In the genomic region with DNA sequence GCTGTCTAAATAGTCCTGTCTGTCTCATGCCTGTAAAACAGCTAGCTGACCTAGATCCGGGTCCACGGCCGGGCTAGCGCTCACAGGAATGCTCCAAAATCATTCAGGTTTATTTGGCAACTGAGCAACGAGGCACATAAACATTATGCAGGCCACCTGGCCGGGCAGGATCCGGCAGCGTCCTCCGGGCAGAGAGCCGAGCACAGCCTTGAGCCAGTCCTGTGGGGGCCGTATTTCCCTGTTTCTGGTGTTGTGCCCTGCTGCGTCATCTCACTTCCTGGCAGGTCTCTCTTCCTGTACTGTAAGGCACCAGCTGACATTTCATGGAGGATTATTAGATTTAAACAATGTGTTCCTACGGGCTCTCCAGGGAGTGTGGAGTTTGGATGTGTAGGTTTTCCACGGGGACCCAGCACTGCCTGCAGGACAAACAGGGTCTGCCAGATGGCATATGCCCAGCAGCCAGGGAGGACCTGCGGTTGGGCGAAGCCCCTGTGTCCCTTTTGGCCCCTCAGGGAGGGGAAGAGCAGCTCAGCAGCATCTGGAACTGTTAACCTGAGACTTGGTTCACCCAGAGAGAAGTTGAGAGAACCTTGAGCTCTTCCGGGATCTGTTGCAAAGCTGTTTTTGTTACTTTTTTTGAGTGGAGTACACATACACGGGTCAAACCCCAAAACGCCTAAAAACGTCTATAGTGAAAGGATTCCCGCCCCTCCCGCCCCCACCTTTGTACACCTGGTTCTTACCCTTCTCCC, we compare ENCODE assay signal across 9 cellular contexts. TPM values are rescaled to one million over a fixed set of nuclear protein-coding genes. Genes with fewer than 3 reads are reported as not detected.
A peak's percentile ranks its signal among the peaks of the same experiment; 100 is the strongest.
DNase-seq lines count a peak whose midpoint lies in the region; ATAC-seq and TF ChIP-seq lines count a peak whose summit lies in the region.
"Had no signal": no experiment of that assay in that cellular context is flagged by ENCODE, and none has a peak within 500 bp of the region (broad histone marks: within the 10 kb centered on the region; RNA-seq: fewer than 3 reads in every experiment).

No MANE protein-coding gene starts in this region.

- H3K56ac ChIP-seq in IMR-90 (ENCODE audit: extremely low read depth, insufficient read depth, low read length) = 0 out of 2 replicates have a peak overlapping the region, but pooled peaks have one; percentile 48

- peak overlapping the region; percentile 26 for H2BK5ac ChIP-seq in IMR-90 (ENCODE audit: low read depth, low read length, poor library complexity, severe bottlenecking)

- peak overlapping the region; percentile 39 for H4K5ac ChIP-seq in IMR-90 (ENCODE audit: low read depth, low read length)

- peak overlapping the region; percentile 76 for H2BK120ac ChIP-seq in IMR-90 (ENCODE audit: low read depth, low read length)

- TF ChIP-seq RAD21 in IMR-90 (IDR thresholded peaks at IDR 0.05; ENCODE audit: low read length) = no peak

- H2BK15ac ChIP-seq in IMR-90 (ENCODE audit: low read depth, low read length) = peak overlapping the region; percentile 41; the same call in 1 of the 3 replicates

- POLR2A ChIA-PET in IMR-90 (lab: Charles Lee; ENCODE audit: unreplicated experiment) = no interaction called here
- POLR2A ChIA-PET in HEK293T (lab: Yijun Ruan, JAX) = no interaction called here

- H3K14ac ChIP-seq in IMR-90 (replicated peaks; ENCODE audit: low read depth, low read length) = peak overlapping the region; percentile 74

- H3K4me2 ChIP-seq in IMR-90 (ENCODE audit: low read depth, low read length) (peak overlapping the region; percentile 40), hepatocyte (peak overlapping the region; percentile 54), smooth muscle cell (no peak overlapping the region)

- H3K79me2 ChIP-seq in hepatocyte = no peaks in the 10 kb centered on the region
- H3K79me2 ChIP-seq in smooth muscle cell (ENCODE audit: low read depth) = no peaks in the 10 kb centered on the region

- TF ChIP-seq CTCF in IMR-90 (conservative IDR thresholded peaks at IDR 0.05; ENCODE audit: low read depth, low read length) = no peak
- no peak for TF ChIP-seq CTCF in hepatocyte (IDR thresholded peaks at IDR 0.05; ENCODE audit: poor library complexity)
- TF ChIP-seq CTCF in smooth muscle cell (IDR thresholded peaks at IDR 0.05; ENCODE audit: borderline replicate concordance, insufficient read depth, poor library complexity, severe bottlenecking) = no peak

- H3K27ac ChIP-seq in IMR-90 (ENCODE audit: insufficient read depth, low read length) (peak overlapping the region; percentile 63; the same call in 1 of the 2 replicates), adipose tissue (ENCODE audit: low read depth, low read length) (peak overlapping the region; percentile 48), hepatocyte (peak overlapping the region; percentile 90), smooth muscle cell (ENCODE audit: low read depth) (peak overlapping the region; percentile 14)

- peak; percentile 89 for DNase-seq in IMR-90
- DNase-seq in hepatocyte (ENCODE audit: low spot score) = peak; percentile 73
- DNase-seq in smooth muscle cell (lab: John Stamatoyannopoulos, UW; ENCODE audit: unreplicated experiment) = no peak
- DNase-seq in activated effector memory CD4-positive, alpha-beta T cell treated with anti-CD3 and anti-CD28 coated beads, Interleukin-2, amount 50 U/mL, for 16 hours = no peak
- DNase-seq in SKM-1 (lab: John Stamatoyannopoulos, UW; ENCODE audit: unreplicated experiment) = no peak
- DNase-seq in HEK293T (ENCODE audit: extremely low spot score) = no peak
- no peak for DNase-seq in NCI-H1436 treated with DMSO at 0.1 percent for 48 hours (lab: John Stamatoyannopoulos, UW)

- H3K23ac ChIP-seq in IMR-90 (ENCODE audit: low read depth, low read length) = peak overlapping the region; percentile 62; the same call in 1 of the 2 replicates

- peak overlapping the region; percentile 49 for H2AK9ac ChIP-seq in IMR-90 (replicated peaks; ENCODE audit: low read depth, low read length, poor library complexity)

- no peaks in the 10 kb centered on the region for H3K79me1 ChIP-seq in IMR-90 (ENCODE audit: low read depth in 1 of 2, low read length in 2 of 2)

- H4K20me1 ChIP-seq in IMR-90 (ENCODE audit: insufficient read depth, low read length) (no peaks in the 10 kb centered on the region), hepatocyte (ENCODE audit: insufficient read depth, poor library complexity, severe bottlenecking) (no peaks in the 10 kb centered on the region), smooth muscle cell (ENCODE audit: low read depth) (no peaks in the 10 kb centered on the region)

- peak overlapping the region; percentile 79 for H3K18ac ChIP-seq in IMR-90 (ENCODE audit: low read depth, low read length)

- peak overlapping the region; percentile 93 to 96 for H4K8ac ChIP-seq in IMR-90 (ENCODE audit: low read depth in 2 of 2, low read length in 2 of 2)

- intact Hi-C loops in IMR-90 (cut with micrococcal nuclease) = no loop called here

- CTCF ChIA-PET in IMR-90 (lab: Yijun Ruan, JAX) = interaction anchor here (0.7 to 1.3 kb wide), 3 partner anchors 16 to 356 kb away, joined by 3 read pairs; no protein-coding TSS in a partner anchor
- CTCF ChIA-PET in HEK293T (lab: Yijun Ruan, JAX) = no interaction called here

- peak overlapping the region; percentile 92 for H2AFZ ChIP-seq in IMR-90 (replicated peaks; ENCODE audit: low read length, poor library complexity)
- no peak overlapping the region for H2AFZ ChIP-seq in hepatocyte
- H2AFZ ChIP-seq in smooth muscle cell (ENCODE audit: low read depth) = no peak overlapping the region

- H3K27me3 ChIP-seq in IMR-90 (ENCODE audit: control insufficient read depth, insufficient read depth, low read length) (0 out of 2 replicates have a peak, but pooled peaks cover 1% of the 10 kb centered on the region), hepatocyte (peaks cover 3% of the 10 kb centered on the region), smooth muscle cell (ENCODE audit: low read depth) (peaks cover 7% of the 10 kb centered on the region)

- H3K36me3 ChIP-seq in IMR-90 (ENCODE audit: control insufficient read depth, insufficient read depth, low read length) = no peaks in the 10 kb centered on the region
- no peaks in the 10 kb centered on the region for H3K36me3 ChIP-seq in hepatocyte (replicated peaks; ENCODE audit: insufficient read depth, low read depth)
- no peaks in the 10 kb centered on the region for H3K36me3 ChIP-seq in smooth muscle cell (ENCODE audit: low read depth)

- no peaks in the 10 kb centered on the region for H3K9me2 ChIP-seq in hepatocyte (replicated peaks; ENCODE audit: insufficient read depth)

- dilution Hi-C loops in IMR-90 (cut with HindIII; ENCODE audit: low sequenced_read_pairs, unreplicated experiment) = no loop called here

- H4K91ac ChIP-seq in IMR-90 (ENCODE audit: insufficient read depth, low read depth, low read length) = peak overlapping the region; percentile 63

- H2AK5ac ChIP-seq in IMR-90 (ENCODE audit: low read depth, low read length) = 0 out of 2 replicates have a peak overlapping the region, but pooled peaks have one; percentile 9

- BruUV-seq in IMR-90 (replicated peaks; lab: Mats Ljungman, UMichigan) = no TSS peak

- no peaks in the 10 kb centered on the region for H3F3A ChIP-seq in smooth muscle cell (ENCODE audit: low read depth)

- peak; percentile 95 for ATAC-seq in IMR-90 (ENCODE audit: low read depth)

- H3K9ac ChIP-seq in IMR-90 (ENCODE audit: low read depth, low read length) (peak overlapping the region; percentile 19; the same call in 1 of the 2 replicates), smooth muscle cell (ENCODE audit: low read depth) (no peak overlapping the region)

- peak overlapping the region; percentile 29; the same call in 1 of the 2 replicates for H2BK20ac ChIP-seq in IMR-90 (ENCODE audit: low read depth, low read length)

- peak overlapping the region; percentile 87 for H3K4ac ChIP-seq in IMR-90 (ENCODE audit: low read depth, low read length)

- H3K9me3 ChIP-seq in IMR-90 (ENCODE audit: control insufficient read depth, insufficient read depth, low read length) (no peaks in the 10 kb centered on the region), hepatocyte (ENCODE audit: low read depth) (no peaks in the 10 kb centered on the region), smooth muscle cell (replicated peaks; ENCODE audit: low read depth) (no peaks in the 10 kb centered on the region)

- TF ChIP-seq POLR2A in IMR-90 (IDR thresholded peaks at IDR 0.05; ENCODE audit: low read depth, low read length) = no peak

- 23% methylated on average over 16 of the region's 22 CpGs; no CpG with 5 or more reads in 1 of the 2 experiments for WGBS in IMR-90 (ENCODE audit: extremely low coverage in 2 of 2, insufficient read length in 1 of 2), 2 experiments
- WGBS in adipose tissue, 3 donors = 26 to 36% (median 27%) methylated on average over 22 of the region's 22 CpGs
- 58% methylated on average over 21 of the region's 22 CpGs for WGBS in hepatocyte (ENCODE audit: low lambda C conversion rate, missing lambda C conversion rate)
- 85% methylated on average over 20 of the region's 22 CpGs for WGBS in smooth muscle cell (ENCODE audit: low lambda C conversion rate)

- peaks cover 7% of the 10 kb centered on the region for H3K9me1 ChIP-seq in IMR-90 (ENCODE audit: insufficient read depth, low read length)

- H3K4me3 ChIP-seq in IMR-90 (ENCODE audit: insufficient read depth, low read depth, low read length) (peak overlapping the region; percentile 15; the same call in 1 of the 2 replicates), hepatocyte (no peak overlapping the region), smooth muscle cell (no peak overlapping the region)

- peaks cover 5% of the 10 kb centered on the region for H3K4me1 ChIP-seq in IMR-90 (ENCODE audit: control insufficient read depth, insufficient read depth, low read length)
- peaks cover 18% of the 10 kb centered on the region for H3K4me1 ChIP-seq in hepatocyte (ENCODE audit: insufficient read depth)
- no peaks in the 10 kb centered on the region for H3K4me1 ChIP-seq in smooth muscle cell (ENCODE audit: low read depth)

- in situ Hi-C loops in IMR-90 (cut with MboI; ENCODE audit: low sequenced_read_pairs) = loop anchor here (25.0 kb wide), 1 partner anchor 360 kb away; the partner anchor contains the start of gene CHSY1

TF ChIP-seq in HEK293T, 16 proteins besides CTCF, POLR2A, EP300 and RAD21 (continues in another document):
- TF ChIP-seq LEF1 (IDR thresholded peaks at IDR 0.05; ENCODE audit: borderline replicate concordance) (no peak), TARDBP (IDR thresholded peaks at IDR 0.05) (no peak)

RNA-seq across cellular contexts. Expression of gene LRRK1, which starts 16.5 kb away (rescaled TPM):
- total RNA-seq in IMR-90 (2012; rRNA removed) = 1.9 and 3.0 TPM in 2 replicates
- 5.8 and 6.8 TPM in 2 replicates for polyA plus RNA-seq in IMR-90 (2012; rRNA removed)
- 3.1 and 5.1 TPM in 2 replicates for polyA plus RNA-seq in IMR-90 (2012; cell fraction: cytosol; rRNA removed)
- polyA plus RNA-seq in IMR-90 (2012; cell fraction: nucleus; rRNA removed; ENCODE audit: low replicate concordance) = 19.9 and 31.2 TPM in 2 replicates
- 10 to 100 TPM in 1 of 3 donors, 1 to 10 TPM in 2; 5.2 to 11.5 (median 5.9) TPM for polyA plus RNA-seq in adipose tissue
- 2.1 and 2.6 TPM in 2 replicates for total RNA-seq in hepatocyte
- 2.1 and 2.7 TPM in 2 replicates for polyA plus RNA-seq in hepatocyte
- 0.85 and 1.6 TPM in 2 replicates for total RNA-seq in smooth muscle cell
- 1.1 and 2.7 TPM in 2 replicates for polyA plus RNA-seq in smooth muscle cell

RNA-seq across cellular contexts. Expression of gene ALDH1A3, which starts 23.0 kb away (rescaled TPM):
- 5.0 and 8.6 TPM in 2 replicates for total RNA-seq in IMR-90 (2012; rRNA removed)
- polyA plus RNA-seq in IMR-90 (2012; rRNA removed) = 2.9 and 3.1 TPM in 2 replicates
- polyA plus RNA-seq in IMR-90 (2012; cell fraction: cytosol; rRNA removed) = 1.6 and 6.2 TPM in 2 replicates
- 1.4 and 4.7 TPM in 2 replicates for polyA plus RNA-seq in IMR-90 (2012; cell fraction: nucleus; rRNA removed; ENCODE audit: low replicate concordance)
- 100 to 1,000 TPM in 2 of 3 donors, 10 to 100 TPM in 1; 10.3 to 150 (median 118) TPM for polyA plus RNA-seq in adipose tissue
- total RNA-seq in hepatocyte = 11.7 and 20.5 TPM in 2 replicates
- polyA plus RNA-seq in hepatocyte = 4.9 and 6.8 TPM in 2 replicates
- total RNA-seq in smooth muscle cell = 1.2 and 1.6 TPM in 2 replicates
- 0.45 and 1.3 TPM in 2 replicates for polyA plus RNA-seq in smooth muscle cell
- polyA plus RNA-seq: IgD-negative memory B cell had no signal

Comparison
In these comparisons a context has a peak if more than half of its experiments do, and no peak if none do; other contexts are left out.
1. DNase-seq: peak in IMR-90 (single experiment) and hepatocyte (single experiment); none in smooth muscle cell (single experiment), activated effector memory CD4-positive, alpha-beta T cell treated with anti-CD3 and anti-CD28 coated beads, Interleukin-2, amount 50 U/mL, for 16 hours (single experiment), SKM-1 (single experiment), HEK293T (single experiment) and NCI-H1436 treated with DMSO at 0.1 percent for 48 hours (single experiment).
2. H3K27ac ChIP-seq: peak in every context shown above with its lines; median percentile 90 in hepatocyte; 63 in IMR-90; 48 in adipose tissue; 14 in smooth muscle cell.